12 cellular contexts compared by ENCODE assay signal in genomic region chr2:25215232-25215631, GRCh38. TPM values are rescaled to one million over a fixed set of nuclear protein-coding genes. Genes with fewer than 3 reads are reported as not detected.
DNase-seq lines count a peak whose midpoint lies in the region; ATAC-seq, FAIRE-seq and TF ChIP-seq lines count a peak whose summit lies in the region.
"Had no signal": no experiment of that assay in that cellular context is flagged by ENCODE, and none has a peak within 500 bp of the region (broad histone marks: within the 10 kb centered on the region; RNA-seq: fewer than 3 reads in every experiment).

No MANE protein-coding gene starts in this region.

- H3K27me3 ChIP-seq in stomach smooth muscle (ENCODE audit: control insufficient read depth in 1 of 2, insufficient read depth in 2 of 2, low read length in 2 of 2) = no peaks in the 10 kb centered on the region

- H3K4me3 ChIP-seq in kidney (ENCODE audit: low read length in 2 of 2) (no peak overlapping the region), stomach smooth muscle (ENCODE audit: low read length in 2 of 2) (no peak overlapping the region)
- H3K4me3 ChIP-seq: mucosa of descending colon had no signal

- no peaks in the 10 kb centered on the region for H3K36me3 Mint-ChIP-seq in activated CD4-positive, alpha-beta T cell treated with anti-CD3 and anti-CD28 coated beads, Interleukin-2, amount 10 ng/mL, durations not matched to agents 24 days and 14 days (ENCODE audit: low read depth)
- no peaks in the 10 kb centered on the region for H3K36me3 Mint-ChIP-seq in activated naive CD8-positive, alpha-beta T cell treated with anti-CD3 and anti-CD28 coated beads, Interleukin-2, amount 50 U/mL, for 24 hours (ENCODE audit: low read depth)

- H3K36me3 ChIP-seq in kidney (ENCODE audit: control insufficient read depth in 1 of 2, insufficient read depth in 2 of 2, low read length in 2 of 2) = no peaks in the 10 kb centered on the region
- H3K36me3 ChIP-seq in stomach smooth muscle (ENCODE audit: control insufficient read depth in 2 of 2, insufficient read depth in 2 of 2, low read length in 2 of 2) = no peaks in the 10 kb centered on the region

- no peaks in the 10 kb centered on the region for H3K27me3 Mint-ChIP-seq in activated CD4-positive, alpha-beta T cell treated with anti-CD3 and anti-CD28 coated beads, Interleukin-2, amount 10 ng/mL, durations not matched to agents 24 days and 14 days
- no peaks in the 10 kb centered on the region for H3K27me3 Mint-ChIP-seq in activated naive CD8-positive, alpha-beta T cell treated with anti-CD3 and anti-CD28 coated beads, Interleukin-2, amount 50 U/mL, for 24 hours

- no peak for TF ChIP-seq CTCF in kidney (IDR thresholded peaks at IDR 0.05; ENCODE audit: borderline replicate concordance, extremely low read depth, insufficient read depth)

- H3K9me3 Mint-ChIP-seq in activated CD4-positive, alpha-beta T cell treated with anti-CD3 and anti-CD28 coated beads, Interleukin-2, amount 10 ng/mL, durations not matched to agents 24 days and 14 days = no peaks in the 10 kb centered on the region
- H3K9me3 Mint-ChIP-seq in activated naive CD8-positive, alpha-beta T cell treated with anti-CD3 and anti-CD28 coated beads, Interleukin-2, amount 50 U/mL, for 24 hours = no peaks in the 10 kb centered on the region

- H3K27ac ChIP-seq in kidney (ENCODE audit: low read depth in 2 of 2, low read length in 2 of 2) (peak overlapping the region in 1 of 2 donors; percentile 32), stomach smooth muscle (ENCODE audit: low read length) (peak overlapping the region; percentile 37)

- FAIRE-seq in kidney (lab: Jason Lieb, UNC) (no peak), H54 (lab: Jason Lieb, UNC) (no peak)

- intact Hi-C loops in activated CD4-positive, alpha-beta T cell treated with anti-CD3 and anti-CD28 coated beads, Interleukin-2, amount 10 ng/mL, durations not matched to agents 24 days and 14 days (cut with micrococcal nuclease) = no loop called here
- intact Hi-C loops in kidney (cut with DNase I) = no loop called here

- peak overlapping the region; percentile 50 for H3K4me3 Mint-ChIP-seq in activated CD4-positive, alpha-beta T cell treated with anti-CD3 and anti-CD28 coated beads, Interleukin-2, amount 10 ng/mL, durations not matched to agents 24 days and 14 days
- peak overlapping the region; percentile 76 for H3K4me3 Mint-ChIP-seq in activated naive CD8-positive, alpha-beta T cell treated with anti-CD3 and anti-CD28 coated beads, Interleukin-2, amount 50 U/mL, for 24 hours

- H3K9me3 ChIP-seq in kidney (ENCODE audit: control insufficient read depth in 1 of 2, low read length in 2 of 2) = no peaks in the 10 kb centered on the region
- no peaks in the 10 kb centered on the region for H3K9me3 ChIP-seq in stomach smooth muscle (ENCODE audit: control insufficient read depth in 2 of 2, low read length in 2 of 2)
- H3K9me3 ChIP-seq: mucosa of descending colon had no signal

- TF ChIP-seq POLR2A in H54 (IDR thresholded peaks at IDR 0.05; ENCODE audit: low read depth, low read length) = no peak

- no peak for ATAC-seq in activated naive CD8-positive, alpha-beta T cell treated with anti-CD3 and anti-CD28 coated beads, Interleukin-2, amount 50 U/mL, for 24 hours

- H3K27ac Mint-ChIP-seq in activated CD4-positive, alpha-beta T cell treated with anti-CD3 and anti-CD28 coated beads, Interleukin-2, amount 10 ng/mL, durations not matched to agents 24 days and 14 days = peak overlapping the region; percentile 68
- peak overlapping the region; percentile 85 for H3K27ac Mint-ChIP-seq in activated naive CD8-positive, alpha-beta T cell treated with anti-CD3 and anti-CD28 coated beads, Interleukin-2, amount 50 U/mL, for 24 hours

- H3K4me1 Mint-ChIP-seq in activated CD4-positive, alpha-beta T cell treated with anti-CD3 and anti-CD28 coated beads, Interleukin-2, amount 10 ng/mL, durations not matched to agents 24 days and 14 days = peaks cover 7% of the 10 kb centered on the region
- peaks cover 23% of the 10 kb centered on the region for H3K4me1 Mint-ChIP-seq in activated naive CD8-positive, alpha-beta T cell treated with anti-CD3 and anti-CD28 coated beads, Interleukin-2, amount 50 U/mL, for 24 hours

- H3K4me1 ChIP-seq in kidney (ENCODE audit: control insufficient read depth in 1 of 2, insufficient read depth in 1 of 2, low read depth in 1 of 2, low read length in 2 of 2) = no peaks in the 10 kb centered on the region
- H3K4me1 ChIP-seq in stomach smooth muscle (ENCODE audit: control insufficient read depth, insufficient read depth, low read length) = no peaks in the 10 kb centered on the region

- no peak for DNase-seq in activated CD4-positive, alpha-beta T cell treated with anti-CD3 and anti-CD28 coated beads, Interleukin-2, amount 10 ng/mL, durations not matched to agents 24 days and 14 days
- no peak for DNase-seq in activated CD4-positive, alpha-beta T cell treated with anti-CD3 and anti-CD28 coated beads for 1 hour
- no peak for DNase-seq in activated naive CD8-positive, alpha-beta T cell treated with anti-CD3 and anti-CD28 coated beads, Interleukin-2, amount 50 U/mL, for 24 hours
- DNase-seq in kidney (peak; percentile 55), occipital lobe (lab: John Stamatoyannopoulos, UW) (no peak), anterior cingulate cortex (lab: John Stamatoyannopoulos, UW) (no peak), H54 (ENCODE audit: insufficient read length, low spot score) (no peak)
- DNase-seq: ACHN, NCI-H2227 treated with DMSO at 0.1 percent for 48 hours had no signal

- no peak overlapping the region for H3K9ac ChIP-seq in kidney (ENCODE audit: low read length in 2 of 2)
- no peak overlapping the region for H3K9ac ChIP-seq in stomach smooth muscle (ENCODE audit: low read length in 2 of 2)

RNA-seq across cellular contexts. Expression of gene POMC, which starts 46.9 kb away (rescaled TPM):
- total RNA-seq in activated CD4-positive, alpha-beta T cell treated with anti-CD3 and anti-CD28 coated beads, Interleukin-2, amount 10 ng/mL, durations not matched to agents 24 days and 14 days = 6.9 and 7.2 TPM in 2 replicates
- total RNA-seq in kidney (1.5 TPM), occipital lobe (0.78 TPM)
- 2.1 TPM for polyA plus RNA-seq in kidney (ENCODE audit: insufficient read depth, low read depth, low replicate concordance)
- total RNA-seq: HT1080 had no signal
